In genomic region chr3:157239082-157239704, GRCh38 we compare ENCODE assay signal across 8 cellular contexts.
DNase-seq lines count a peak whose midpoint lies in the region; ATAC-seq and TF ChIP-seq lines count a peak whose summit lies in the region.

No MANE protein-coding gene starts in this region.

- no peak for TF ChIP-seq POLR2A in ovary (IDR thresholded peaks at IDR 0.05)

- no peaks in the 10 kb centered on the region for H3K36me3 Mint-ChIP-seq in activated T-cell treated with anti-CD3 and anti-CD28 coated beads, Interleukin-2, amount 50 U/mL, for 72 hours (ENCODE audit: insufficient read depth in 2 of 2)

- 45 to 53% (median 52%) methylated on average over 5 of the region's 5 CpGs for WGBS in ovary, 3 donors

- H3K27ac ChIP-seq in ovary, result no peak overlapping the region
- H3K27ac ChIP-seq in upper lobe of right lung, result peak overlapping the region; percentile 27

- peak; percentile 98 for ATAC-seq in GM19468 (IDR thresholded peaks at IDR 0.05; ENCODE audit: extremely low read depth, unreplicated experiment)
- ATAC-seq in HG03558 (IDR thresholded peaks at IDR 0.05; ENCODE audit: extremely low read depth, unreplicated experiment), result peak; percentile 100
- peak; percentile 100 for ATAC-seq in activated T-cell treated with anti-CD3 and anti-CD28 coated beads, Interleukin-2, amount 50 U/mL, for 72 hours (replicated peaks in 1 of 2)
- peak; percentile 99 for ATAC-seq in upper lobe of right lung

- intact Hi-C loops in ovary (cut with DNase I) (no loop called here), upper lobe of right lung (cut with DNase I) (no loop called here)

- no peaks in the 10 kb centered on the region for H3K27me3 ChIP-seq in ovary
- H3K27me3 ChIP-seq in upper lobe of right lung, result no peaks in the 10 kb centered on the region

- H3K4me3 Mint-ChIP-seq in activated T-cell treated with anti-CD3 and anti-CD28 coated beads, Interleukin-2, amount 50 U/mL, for 72 hours, result no peak overlapping the region

- H3K4me1 Mint-ChIP-seq in activated T-cell treated with anti-CD3 and anti-CD28 coated beads, Interleukin-2, amount 50 U/mL, for 72 hours (ENCODE audit: low read depth), result peaks cover 6% of the 10 kb centered on the region

- DNase-seq in DMS 273 treated with DMSO at 0.1 percent for 48 hours (lab: John Stamatoyannopoulos, UW) (peak; percentile 12), OCI-M1 (lab: John Stamatoyannopoulos, UW) (peak; percentile 77), foreskin fibroblast (peak in 1 of 2 donors; percentile 67), ovary (peak; percentile 9 to 39 (median 22)), upper lobe of right lung (peak; percentile 84)
- DNase-seq in activated T-cell treated with anti-CD3 and anti-CD28 coated beads, Interleukin-2, amount 50 U/mL, for 72 hours, result peak; percentile 81 to 83

- TF ChIP-seq EP300 in ovary (IDR thresholded peaks at IDR 0.05), result no peak

- H3K27ac Mint-ChIP-seq in activated T-cell treated with anti-CD3 and anti-CD28 coated beads, Interleukin-2, amount 50 U/mL, for 72 hours, result no peak overlapping the region

- no peak overlapping the region for H3K4me3 ChIP-seq in foreskin fibroblast (ENCODE audit: low read depth in 1 of 2, low read length in 2 of 2)
- no peak overlapping the region for H3K4me3 ChIP-seq in ovary
- no peak overlapping the region for H3K4me3 ChIP-seq in upper lobe of right lung

- TF ChIP-seq CTCF in foreskin fibroblast (IDR thresholded peaks at IDR 0.05; ENCODE audit: low read depth, low read length) (peak; percentile 74), ovary (IDR thresholded peaks at IDR 0.05) (no peak), upper lobe of right lung (IDR thresholded peaks at IDR 0.05) (peak; percentile 84)

- H3K9me3 ChIP-seq in ovary (no peaks in the 10 kb centered on the region), upper lobe of right lung (no peaks in the 10 kb centered on the region)

- no peaks in the 10 kb centered on the region for H3K27me3 Mint-ChIP-seq in activated T-cell treated with anti-CD3 and anti-CD28 coated beads, Interleukin-2, amount 50 U/mL, for 72 hours (ENCODE audit: low read depth)

- no peaks in the 10 kb centered on the region for H3K4me1 ChIP-seq in ovary (ENCODE audit: insufficient read depth)
- H3K4me1 ChIP-seq in upper lobe of right lung, result no peaks in the 10 kb centered on the region

- H3K9me3 Mint-ChIP-seq in activated T-cell treated with anti-CD3 and anti-CD28 coated beads, Interleukin-2, amount 50 U/mL, for 72 hours, result no peaks in the 10 kb centered on the region

- no peaks in the 10 kb centered on the region for H3K36me3 ChIP-seq in ovary
- no peaks in the 10 kb centered on the region for H3K36me3 ChIP-seq in upper lobe of right lung

Comparison
In these comparisons a context has a peak if more than half of its experiments do, and no peak if none do; other contexts are left out.
1. CTCF ChIP-seq: peak in foreskin fibroblast (single experiment) and upper lobe of right lung (single experiment); none in ovary (0 of 3).
2. Peak in every context shown above with its lines, with median percentiles within 50 percentile points of each other: ATAC-seq.